In the genomic region with DNA sequence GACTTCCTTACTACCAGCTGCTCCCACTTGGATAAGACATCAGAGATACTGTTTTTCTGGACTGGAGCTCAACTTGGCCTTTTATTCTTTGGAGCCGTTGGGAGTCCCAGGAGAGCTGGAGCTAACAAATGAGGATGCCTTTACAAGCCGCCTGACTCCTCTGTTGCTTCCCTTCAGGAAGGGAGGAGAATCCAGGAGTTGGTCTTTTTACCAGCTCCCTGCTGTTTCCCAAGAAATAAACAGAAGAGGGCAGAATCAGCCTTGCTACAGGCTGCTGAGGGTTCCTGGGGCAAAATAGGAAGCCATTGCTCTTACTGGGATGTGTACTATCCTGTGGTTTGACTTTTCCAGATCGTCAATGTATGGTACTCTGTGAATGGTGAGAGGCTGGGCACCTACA, we compare ENCODE assay signal across 12 cellular contexts. TPM values are rescaled to one million over a fixed set of nuclear protein-coding genes. Genes with fewer than 3 reads are reported as not detected.
DNase-seq lines count a peak whose midpoint lies in the region; ATAC-seq and TF ChIP-seq lines count a peak whose summit lies in the region.
"Had no signal": no experiment of that assay in that cellular context is flagged by ENCODE, and none has a peak within 500 bp of the region (broad histone marks: within the 10 kb centered on the region; RNA-seq: fewer than 3 reads in every experiment).

No MANE protein-coding gene starts in this region.

- H3K27ac ChIP-seq in CD8-positive, alpha-beta T cell (ENCODE audit: low read depth, low read length): no peak overlapping the region
- H3K27ac ChIP-seq in neuronal stem cell (replicated peaks; ENCODE audit: low read length): no peak overlapping the region

- peaks cover 32% of the 10 kb centered on the region for H3K36me3 ChIP-seq in CD8-positive, alpha-beta T cell (ENCODE audit: insufficient read depth, low read length)
- peaks cover 30 to 58% of the 10 kb centered on the region in 2 donors for H3K36me3 ChIP-seq in neuronal stem cell (replicated peaks in 1 of 2; ENCODE audit: control insufficient read depth in 2 of 2, insufficient read depth in 2 of 2, low read length in 2 of 2)

- no peak overlapping the region for H3K4ac ChIP-seq in neuronal stem cell (ENCODE audit: low read length)

- H3K14ac ChIP-seq in neuronal stem cell (ENCODE audit: low read length): no peak overlapping the region

- WGBS in neuronal stem cell (ENCODE audit: extremely low coverage in 2 of 2, insufficient read length in 2 of 2, insufficient replicate concordance in 1 of 2), 2 donors: no CpG with 5 or more reads among the region's 3 CpGs

- H3K9me3 Mint-ChIP-seq in CD8-positive, alpha-beta T cell: no peaks in the 10 kb centered on the region
- H3K9me3 Mint-ChIP-seq in chondrocyte (ENCODE audit: low read depth): no peaks in the 10 kb centered on the region
- H3K9me3 Mint-ChIP-seq in neural crest cell: no peaks in the 10 kb centered on the region

- H2BK5ac ChIP-seq in neuronal stem cell (ENCODE audit: low read length): no peak overlapping the region

- H3K23ac ChIP-seq in neuronal stem cell (ENCODE audit: low read depth, low read length, poor library complexity): no peak overlapping the region

- no peak for TF ChIP-seq CTCF in CD8-positive, alpha-beta T cell (IDR thresholded peaks at IDR 0.05)
- no peak for TF ChIP-seq CTCF in NB4 (IDR thresholded peaks at IDR 0.05; ENCODE audit: low read depth, low read length)
- TF ChIP-seq CTCF in chondrocyte (IDR thresholded peaks at IDR 0.05): no peak
- no peak for TF ChIP-seq CTCF in neural crest cell (conservative IDR thresholded peaks at IDR 0.05)

- TF ChIP-seq POLR2A in NB4 (IDR thresholded peaks at IDR 0.05; ENCODE audit: extremely low read depth, insufficient read length): no peak

- intact Hi-C loops in CD8-positive, alpha-beta T cell (cut with DNase I, micrococcal nuclease): loop anchor here (2.0 to 10.0 kb wide), 6 partner anchors 49 to 1209 kb away; partner anchors contain the start of genes ADGRB2 (in 1 of the 2), MARCKSL1 (in 1 of the 2), PHC2 (in 1 of the 2) and TMEM39B (in 1 of the 2)

- peaks cover 52% of the 10 kb centered on the region for H3K4me1 Mint-ChIP-seq in CD8-positive, alpha-beta T cell (ENCODE audit: low read depth)
- H3K4me1 Mint-ChIP-seq in chondrocyte (ENCODE audit: low read depth) (peaks cover 34% of the 10 kb centered on the region), neural crest cell (peaks cover 37% of the 10 kb centered on the region)

- H3K4me2 ChIP-seq in neuronal stem cell (ENCODE audit: insufficient read depth, low read length, poor library complexity, severe bottlenecking): no peak overlapping the region

- no peak overlapping the region for H2BK12ac ChIP-seq in neuronal stem cell (ENCODE audit: low read length)

- POLR2A ChIA-PET in CD8-positive, alpha-beta T cell (lab: Charles Lee): interaction anchor here (0.9 to 1.2 kb wide), 5 partner anchors 18 to 112 kb away, joined by 3 to 6 read pairs (median 4); partner anchors contain the start of genes MARCKSL1 and TXLNA

- H3K4me3 Mint-ChIP-seq in CD8-positive, alpha-beta T cell: peak overlapping the region; percentile 97
- H3K4me3 Mint-ChIP-seq in chondrocyte (ENCODE audit: unreplicated experiment) (peak overlapping the region; percentile 95), neural crest cell (peak overlapping the region; percentile 99)

- H3K79me1 ChIP-seq in neuronal stem cell (ENCODE audit: low read depth, low read length): peaks cover 2% of the 10 kb centered on the region

- no peaks in the 10 kb centered on the region for H3K9me3 ChIP-seq in CD8-positive, alpha-beta T cell (ENCODE audit: low read length)
- H3K9me3 ChIP-seq in neuronal stem cell (replicated peaks in 1 of 2; ENCODE audit: control insufficient read depth in 2 of 2, insufficient read depth in 1 of 2, low read depth in 1 of 2, low read length in 2 of 2): no peaks in the 10 kb centered on the region

- no peak for DNase-seq in CD8-positive, alpha-beta T cell
- no peak for DNase-seq in NB4 (ENCODE audit: low read depth)
- DNase-seq in chondrocyte (ENCODE audit: low spot score): no peak
- DNase-seq in neural crest cell (ENCODE audit: low read depth, low spot score): no peak
- no peak for DNase-seq in neuronal stem cell (ENCODE audit: low spot score)
- DNase-seq in KG1 (lab: John Stamatoyannopoulos, UW): no peak
- no peak for DNase-seq in NCI-H510A (lab: John Stamatoyannopoulos, UW)
- DNase-seq: H7, NCI-H1092, T1000 had no signal

- CTCF ChIA-PET in CD8-positive, alpha-beta T cell (lab: Charles Lee): interaction anchor here (1.0 to 2.4 kb wide), 3 partner anchors 14 to 46 kb away, joined by 3 to 9 read pairs (median 3); partner anchors contain the start of gene DCDC2B

- H2BK15ac ChIP-seq in neuronal stem cell (ENCODE audit: low read length): no peak overlapping the region

- H2AFZ ChIP-seq in neuronal stem cell (ENCODE audit: low read length): no peak overlapping the region

- peaks cover 58% of the 10 kb centered on the region for H3K36me3 Mint-ChIP-seq in CD8-positive, alpha-beta T cell
- peaks cover 23% of the 10 kb centered on the region for H3K36me3 Mint-ChIP-seq in chondrocyte (ENCODE audit: low read depth)
- H3K36me3 Mint-ChIP-seq in neural crest cell (ENCODE audit: low read depth): peaks cover 19% of the 10 kb centered on the region

- H3K27me3 Mint-ChIP-seq in CD8-positive, alpha-beta T cell (ENCODE audit: low read depth): no peaks in the 10 kb centered on the region
- H3K27me3 Mint-ChIP-seq in chondrocyte (ENCODE audit: low read depth): no peaks in the 10 kb centered on the region
- H3K27me3 Mint-ChIP-seq in neural crest cell (ENCODE audit: low read depth): no peaks in the 10 kb centered on the region

- H3K4me1 ChIP-seq in CD8-positive, alpha-beta T cell (ENCODE audit: insufficient read depth, low read length): peaks cover 30% of the 10 kb centered on the region
- peaks cover 10 to 15% of the 10 kb centered on the region in 2 donors for H3K4me1 ChIP-seq in neuronal stem cell (ENCODE audit: control insufficient read depth in 2 of 2, insufficient read depth in 1 of 2, low read depth in 1 of 2, low read length in 2 of 2)

- H4K8ac ChIP-seq in neuronal stem cell (ENCODE audit: low read depth, low read length): no peak overlapping the region

- no peak overlapping the region for H3K9ac ChIP-seq in neuronal stem cell (ENCODE audit: low read depth, low read length, poor library complexity)

- no peak overlapping the region for H3K18ac ChIP-seq in neuronal stem cell (ENCODE audit: low read length)

- H2AK5ac ChIP-seq in neuronal stem cell (ENCODE audit: low read depth, low read length): no peak overlapping the region

- no peak overlapping the region for H4K91ac ChIP-seq in neuronal stem cell (ENCODE audit: low read depth, low read length, poor library complexity)

- no peak for ATAC-seq in CD8-positive, alpha-beta T cell
- ATAC-seq in GM18861 (IDR thresholded peaks at IDR 0.05; ENCODE audit: unreplicated experiment): no peak

- H3K27ac Mint-ChIP-seq in CD8-positive, alpha-beta T cell: peak overlapping the region; percentile 99
- H3K27ac Mint-ChIP-seq in chondrocyte (ENCODE audit: unreplicated experiment): peak overlapping the region; percentile 33
- H3K27ac Mint-ChIP-seq in neural crest cell (ENCODE audit: unreplicated experiment): no peak overlapping the region

- H2BK120ac ChIP-seq in neuronal stem cell (ENCODE audit: low read depth, low read length): no peak overlapping the region

- H3K27me3 ChIP-seq in CD8-positive, alpha-beta T cell (ENCODE audit: insufficient read depth, low read length): no peaks in the 10 kb centered on the region
- H3K27me3 ChIP-seq in neuronal stem cell (ENCODE audit: control insufficient read depth in 3 of 3, insufficient read depth in 3 of 3, low read depth in 1 of 3, low read length in 3 of 3): no peaks in the 10 kb centered on the region

- H3K4me3 ChIP-seq in CD8-positive, alpha-beta T cell (ENCODE audit: low read depth, low read length): no peak overlapping the region
- peak overlapping the region; percentile 3 for H3K4me3 ChIP-seq in NB4 (ENCODE audit: low read depth, low read length)
- H3K4me3 ChIP-seq in neuronal stem cell (ENCODE audit: low read length in 2 of 2): peak overlapping the region in 1 of 2 donors; percentile 28

RNA-seq across cellular contexts. Expression of gene EIF3I, which starts 1.5 kb away (rescaled TPM):
- 100 to 1,000 TPM in 1 of 2 experiments, 10 to 100 TPM in 1; 97.4 to 101 TPM for total RNA-seq in CD8-positive, alpha-beta T cell
- total RNA-seq in chondrocyte: 120 to 142 TPM (median 131 TPM) in 3 replicates
- 190 and 192 TPM in 2 replicates for total RNA-seq in neural crest cell
- 141 TPM for polyA plus RNA-seq in neuronal stem cell (2013, experiment 1 of 2)
- 146 TPM for polyA plus RNA-seq in neuronal stem cell (2013, experiment 2 of 2)

RNA-seq across cellular contexts. Expression of gene TMEM234, which starts 1.5 kb away (rescaled TPM):
- 1 to 10 TPM; 8.6 to 9.1 TPM for total RNA-seq in CD8-positive, alpha-beta T cell
- 20.8 to 23.9 TPM (median 22.8 TPM) in 3 replicates for total RNA-seq in chondrocyte
- total RNA-seq in neural crest cell: 21.3 and 22.5 TPM in 2 replicates
- 7.0 TPM for polyA plus RNA-seq in neuronal stem cell (2013, experiment 1 of 2)
- 7.0 TPM for polyA plus RNA-seq in neuronal stem cell (2013, experiment 2 of 2)

RNA-seq across cellular contexts. Expression of gene DCDC2B, which starts 14.8 kb away (rescaled TPM):
- total RNA-seq in CD8-positive, alpha-beta T cell: not detected
- total RNA-seq in chondrocyte (not detected in 3 replicates), neural crest cell (not detected in 2 replicates)
- 0.03 TPM for polyA plus RNA-seq in neuronal stem cell (2013, experiment 1 of 2)
- not detected for polyA plus RNA-seq in neuronal stem cell (2013, experiment 2 of 2)
- total RNA-seq: dermis microvascular lymphatic vessel endothelial cell, H7 had no signal

RNA-seq across cellular contexts. Expression of gene IQCC, which starts 18.2 kb away (rescaled TPM):
- 1 to 10 TPM; 1.3 to 2.0 TPM for total RNA-seq in CD8-positive, alpha-beta T cell
- total RNA-seq in chondrocyte (1.5 to 3.3 TPM (median 2.0 TPM) in 3 replicates), neural crest cell (7.3 and 7.8 TPM in 2 replicates)
- polyA plus RNA-seq in neuronal stem cell (2013, experiment 1 of 2): 4.2 TPM
- polyA plus RNA-seq in neuronal stem cell (2013, experiment 2 of 2): 3.8 TPM

RNA-seq across cellular contexts. Expression of gene CCDC28B, which starts 23.3 kb away (rescaled TPM):
- 1 to 10 TPM; 3.8 to 5.2 TPM for total RNA-seq in CD8-positive, alpha-beta T cell
- 29.7 to 32.9 TPM (median 30.7 TPM) in 3 replicates for total RNA-seq in chondrocyte
- total RNA-seq in neural crest cell: 16.7 and 21.2 TPM in 2 replicates
- 23.0 TPM for polyA plus RNA-seq in neuronal stem cell (2013, experiment 1 of 2)
- polyA plus RNA-seq in neuronal stem cell (2013, experiment 2 of 2): 22.7 TPM
